Comparison of ENCODE assay signal across 8 cellular contexts in genomic region chr13:112616586-112617381, GRCh38. TPM values are rescaled to one million over a fixed set of nuclear protein-coding genes. Genes with fewer than 3 reads are reported as not detected.
DNase-seq lines count a peak whose midpoint lies in the region; ATAC-seq and TF ChIP-seq lines count a peak whose summit lies in the region.

No MANE protein-coding gene starts in this region.

- ATAC-seq in HG02981 (IDR thresholded peaks at IDR 0.05; ENCODE audit: unreplicated experiment), result peak; percentile 59
- ATAC-seq in activated T-helper 17 cell treated with anti-CD3 and anti-CD28 coated beads, Interleukin-2, amount 50 U/mL, for 72 hours (replicated peaks), result no peak

- no peak overlapping the region for H3K4me3 Mint-ChIP-seq in endothelial cell (ENCODE audit: unreplicated experiment)
- no peak overlapping the region for H3K4me3 Mint-ChIP-seq in nephron progenitor cell
- no peak overlapping the region for H3K4me3 Mint-ChIP-seq in activated T-helper 17 cell treated with anti-CD3 and anti-CD28 coated beads, Interleukin-2, amount 50 U/mL, for 72 hours

- H3K27me3 Mint-ChIP-seq in endothelial cell (ENCODE audit: unreplicated experiment), result peaks cover 5% of the 10 kb centered on the region
- peaks cover 49% of the 10 kb centered on the region for H3K27me3 Mint-ChIP-seq in nephron progenitor cell (ENCODE audit: low read depth, poor library complexity)
- H3K27me3 Mint-ChIP-seq in activated T-helper 17 cell treated with anti-CD3 and anti-CD28 coated beads, Interleukin-2, amount 50 U/mL, for 72 hours, result peaks cover 10% of the 10 kb centered on the region

- DNase-seq in ACHN (peak; percentile 61), G401 (ENCODE audit: low spot score) (peak; percentile 33), OCI-M1 (lab: John Stamatoyannopoulos, UW) (peak; percentile 59), endothelial cell (ENCODE audit: low spot score) (peak; percentile 47), nephron progenitor cell (peak; percentile 32), posterior vena cava (ENCODE audit: low spot score) (no peak)

- intact Hi-C loops in posterior vena cava (cut with DNase I), result no loop called here

- no peak overlapping the region for H3K27ac Mint-ChIP-seq in endothelial cell (ENCODE audit: unreplicated experiment)
- H3K27ac Mint-ChIP-seq in nephron progenitor cell, result no peak overlapping the region
- no peak overlapping the region for H3K27ac Mint-ChIP-seq in activated T-helper 17 cell treated with anti-CD3 and anti-CD28 coated beads, Interleukin-2, amount 50 U/mL, for 72 hours

- H3K4me1 Mint-ChIP-seq in endothelial cell (ENCODE audit: unreplicated experiment), result peaks cover 5% of the 10 kb centered on the region
- H3K4me1 Mint-ChIP-seq in nephron progenitor cell, result peaks cover 22% of the 10 kb centered on the region
- H3K4me1 Mint-ChIP-seq in activated T-helper 17 cell treated with anti-CD3 and anti-CD28 coated beads, Interleukin-2, amount 50 U/mL, for 72 hours, result no peaks in the 10 kb centered on the region

- in situ Hi-C loops in ACHN (cut with HindIII; ENCODE audit: low pct_ligation_motif_present, low pct_unique_long_range_greater_than_20kb, low sequenced_read_pairs) (no loop called here), G401 (cut with HindIII; ENCODE audit: low sequenced_read_pairs) (no loop called here)

- TF ChIP-seq CTCF in endothelial cell (IDR thresholded peaks at IDR 0.05; ENCODE audit: unreplicated experiment) (peak; percentile 66), nephron progenitor cell (IDR thresholded peaks at IDR 0.05) (peak; percentile 63)

- no peaks in the 10 kb centered on the region for H3K36me3 Mint-ChIP-seq in endothelial cell (ENCODE audit: low read depth, unreplicated experiment)
- H3K36me3 Mint-ChIP-seq in nephron progenitor cell (ENCODE audit: low read depth), result no peaks in the 10 kb centered on the region
- no peaks in the 10 kb centered on the region for H3K36me3 Mint-ChIP-seq in activated T-helper 17 cell treated with anti-CD3 and anti-CD28 coated beads, Interleukin-2, amount 50 U/mL, for 72 hours (ENCODE audit: low read depth)

- no peaks in the 10 kb centered on the region for H3K9me3 Mint-ChIP-seq in endothelial cell (ENCODE audit: unreplicated experiment)
- no peaks in the 10 kb centered on the region for H3K9me3 Mint-ChIP-seq in nephron progenitor cell
- H3K9me3 Mint-ChIP-seq in activated T-helper 17 cell treated with anti-CD3 and anti-CD28 coated beads, Interleukin-2, amount 50 U/mL, for 72 hours, result no peaks in the 10 kb centered on the region

RNA-seq across cellular contexts. Expression of gene TUBGCP3, which starts 28.8 kb away (rescaled TPM):
- total RNA-seq in G401 (2014; rRNA removed; shearing (Covaris generic)), result 13.8 and 20.6 TPM in 2 replicates
- total RNA-seq in endothelial cell (ENCODE audit: unreplicated experiment), result 26.8 TPM
- 10 to 100 TPM; 31.3 to 46.4 TPM for total RNA-seq in activated T-helper 17 cell treated with anti-CD3 and anti-CD28 coated beads, Interleukin-2, amount 50 U/mL, for 72 hours
- total RNA-seq in posterior vena cava, result 10 to 100 TPM; 28.7 to 29.4 TPM
